Comparison of ENCODE assay signal across 14 cellular contexts in the genomic region with DNA sequence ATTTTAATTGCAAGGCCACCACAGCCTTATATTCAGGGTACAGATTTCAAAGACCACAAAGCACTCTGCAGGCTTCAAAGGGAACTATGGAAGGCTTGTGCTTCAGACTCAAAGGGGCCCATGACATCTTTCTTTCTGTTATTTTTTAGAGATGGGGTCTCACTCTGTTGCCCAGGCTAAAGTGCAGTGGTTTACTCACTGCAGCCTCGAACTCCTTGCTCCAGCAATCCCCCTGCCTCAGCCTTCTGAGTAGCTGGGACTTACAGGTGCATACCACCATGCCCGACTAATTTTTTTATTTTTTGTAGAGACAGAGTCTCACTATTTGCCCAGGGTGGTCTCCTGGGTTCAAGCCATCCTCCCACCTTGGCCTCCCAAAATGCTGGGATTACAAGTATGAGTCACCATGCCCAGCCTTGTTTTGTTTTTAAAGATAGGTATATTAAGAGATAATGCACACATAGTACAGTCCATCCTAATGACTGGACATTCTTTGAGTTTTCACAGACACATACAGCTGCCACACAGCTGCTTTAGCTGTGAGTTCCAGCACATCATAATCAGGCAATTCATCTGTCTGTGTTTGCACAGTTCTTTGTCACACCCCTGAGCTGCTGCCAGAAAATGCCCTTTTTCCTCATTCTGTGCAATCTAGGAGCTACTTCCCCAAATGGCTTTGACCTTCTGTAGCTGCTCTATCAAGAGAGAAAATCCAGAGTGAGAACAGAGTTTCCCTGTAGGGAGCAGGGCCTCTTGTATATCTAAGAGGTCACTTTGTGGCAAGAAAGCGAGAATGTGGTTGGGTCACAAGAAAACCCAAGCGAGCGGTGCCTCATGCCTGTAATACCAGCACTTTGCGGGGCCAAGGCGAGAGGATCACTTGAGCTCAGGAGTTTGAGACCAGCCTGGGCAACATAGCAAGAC. TPM values are rescaled to one million over a fixed set of nuclear protein-coding genes. Genes with fewer than 3 reads are reported as not detected.
DNase-seq lines count a peak whose midpoint lies in the region; ATAC-seq and TF ChIP-seq lines count a peak whose summit lies in the region.
"Had no signal": no experiment of that assay in that cellular context is flagged by ENCODE, and none has a peak within 500 bp of the region (broad histone marks: within the 10 kb centered on the region; RNA-seq: fewer than 3 reads in every experiment).

No MANE protein-coding gene starts in this region.

- H3K27me3 Mint-ChIP-seq in brain = peaks cover 4% of the 10 kb centered on the region
- H3K27me3 Mint-ChIP-seq: activated naive CD8-positive, alpha-beta T cell treated with anti-CD3 and anti-CD28 coated beads, Interleukin-2, amount 50 U/mL, for 24 hours; CD4-positive, alpha-beta T cell had no signal

- H3K9me3 Mint-ChIP-seq in brain = no peaks in the 10 kb centered on the region
- H3K9me3 Mint-ChIP-seq: activated naive CD8-positive, alpha-beta T cell treated with anti-CD3 and anti-CD28 coated beads, Interleukin-2, amount 50 U/mL, for 24 hours; CD4-positive, alpha-beta T cell had no signal

- H4K20me1 ChIP-seq in BLaER1 = peaks cover 58% of the 10 kb centered on the region

- no peak for ATAC-seq in GM19023 (IDR thresholded peaks at IDR 0.05; ENCODE audit: unreplicated experiment)
- ATAC-seq in stimulated activated naive CD8-positive, alpha-beta T cell treated with anti-CD3 and anti-CD28 coated beads, Interleukin-15, Interleukin-2, amounts not matched to agents 100 U/mL and 50 U/mL, for 24 hours = no peak
- ATAC-seq: activated naive CD8-positive, alpha-beta T cell treated with anti-CD3 and anti-CD28 coated beads, Interleukin-2, amount 50 U/mL, for 24 hours had no signal

- peak overlapping the region in 1 of 5 experiments; percentile 56 for H3K4me3 Mint-ChIP-seq in brain
- H3K4me3 Mint-ChIP-seq: activated naive CD8-positive, alpha-beta T cell treated with anti-CD3 and anti-CD28 coated beads, Interleukin-2, amount 50 U/mL, for 24 hours; CD4-positive, alpha-beta T cell had no signal

- H3K27ac ChIP-seq in BLaER1 (no peak overlapping the region), mucosa of rectum (ENCODE audit: low read depth in 2 of 2, low read length in 2 of 2) (peak overlapping the region; percentile 61 to 74)
- H3K27ac ChIP-seq: thyroid gland had no signal

- H3K36me3 ChIP-seq in BLaER1 (peaks cover 49% of the 10 kb centered on the region), mucosa of rectum (ENCODE audit: control insufficient read depth in 2 of 2, insufficient read depth in 2 of 2, low read length in 2 of 2) (peaks cover 2 to 3% of the 10 kb centered on the region in 2 donors)
- H3K36me3 ChIP-seq: thyroid gland had no signal

- H3K27me3 ChIP-seq in BLaER1 = no peaks in the 10 kb centered on the region
- H3K27me3 ChIP-seq in mucosa of rectum (ENCODE audit: control insufficient read depth in 2 of 2, insufficient read depth in 2 of 2, low read length in 2 of 2) = no peaks in the 10 kb centered on the region
- H3K27me3 ChIP-seq: thyroid gland had no signal

- H3K9me3 ChIP-seq in BLaER1 (no peaks in the 10 kb centered on the region), mucosa of rectum (ENCODE audit: control insufficient read depth in 2 of 2, low read length in 2 of 2) (no peaks in the 10 kb centered on the region)
- H3K9me3 ChIP-seq: thyroid gland had no signal

- H3K4me2 ChIP-seq in BLaER1 = peak overlapping the region; percentile 40; the same call in 1 of the 2 replicates

- H3K27ac Mint-ChIP-seq in brain = peak overlapping the region in 3 of 5 experiments; percentile 81 to 98 (median 83)
- H3K27ac Mint-ChIP-seq: activated naive CD8-positive, alpha-beta T cell treated with anti-CD3 and anti-CD28 coated beads, Interleukin-2, amount 50 U/mL, for 24 hours; CD4-positive, alpha-beta T cell had no signal

- TF ChIP-seq CTCF in brain (conservative IDR thresholded peaks at IDR 0.05) = no peak

- peak; percentile 28 for DNase-seq in LHCN-M2 (ENCODE audit: low read depth)
- DNase-seq in stimulated activated naive CD8-positive, alpha-beta T cell treated with anti-CD3 and anti-CD28 coated beads, Interleukin-15, Interleukin-2, amounts not matched to agents 100 U/mL and 50 U/mL, for 24 hours = no peak
- DNase-seq in NCI-H2227 (lab: John Stamatoyannopoulos, UW; ENCODE audit: unreplicated experiment) = no peak
- no peak for DNase-seq in effector CD4-positive, alpha-beta T cell
- DNase-seq: activated CD4-positive, alpha-beta T cell treated with anti-CD3 and anti-CD28 coated beads, Interleukin-2, amount 50 U/mL, for 48 hours; activated naive CD8-positive, alpha-beta T cell treated with anti-CD3 and anti-CD28 coated beads, Interleukin-2, amount 50 U/mL, for 24 hours; CD4-positive, alpha-beta T cell; NCI-H2171 treated with DMSO at 0.1 percent for 48 hours; thyroid gland had no signal

- H3K9ac ChIP-seq in BLaER1 (no peak overlapping the region), mucosa of rectum (ENCODE audit: low read depth in 1 of 2, low read length in 2 of 2) (no peak overlapping the region)

- peaks cover 31% of the 10 kb centered on the region for H3K4me1 ChIP-seq in BLaER1
- peaks cover 27 to 33% of the 10 kb centered on the region in 2 donors for H3K4me1 ChIP-seq in mucosa of rectum (ENCODE audit: control insufficient read depth in 2 of 2, insufficient read depth in 2 of 2, low read length in 2 of 2)

- no peak overlapping the region for H3K4me3 ChIP-seq in BLaER1
- H3K4me3 ChIP-seq in mucosa of rectum (ENCODE audit: low read length in 2 of 2) = no peak overlapping the region
- H3K4me3 ChIP-seq: thyroid gland had no signal

- peaks cover 6% of the 10 kb centered on the region for H3K36me3 Mint-ChIP-seq in brain

- peaks cover 95% of the 10 kb centered on the region for H3K4me1 Mint-ChIP-seq in brain
- H3K4me1 Mint-ChIP-seq: activated naive CD8-positive, alpha-beta T cell treated with anti-CD3 and anti-CD28 coated beads, Interleukin-2, amount 50 U/mL, for 24 hours had no signal

RNA-seq across cellular contexts. Expression of a gene that starts 24.1 kb away (rescaled TPM):
- total RNA-seq in LHCN-M2 (2014; rRNA removed) = 1.0 and 1.8 TPM in 2 replicates
- 1.7 TPM for polyA plus RNA-seq in LHCN-M2 (2012)
- polyA plus RNA-seq in brain (ENCODE audit: insufficient read depth, low read depth, low replicate concordance) = 7.7 TPM

RNA-seq across cellular contexts. Expression of a gene that starts 53.6 kb away (rescaled TPM):
- total RNA-seq in LHCN-M2 (2014; rRNA removed) = 0.06 TPM in 2 replicates
- polyA plus RNA-seq in LHCN-M2 (2012) = 0.01 TPM
- 5.9 TPM for polyA plus RNA-seq in brain (ENCODE audit: insufficient read depth, low read depth, low replicate concordance)
- total RNA-seq: osteocyte had no signal
